In the genomic region with DNA sequence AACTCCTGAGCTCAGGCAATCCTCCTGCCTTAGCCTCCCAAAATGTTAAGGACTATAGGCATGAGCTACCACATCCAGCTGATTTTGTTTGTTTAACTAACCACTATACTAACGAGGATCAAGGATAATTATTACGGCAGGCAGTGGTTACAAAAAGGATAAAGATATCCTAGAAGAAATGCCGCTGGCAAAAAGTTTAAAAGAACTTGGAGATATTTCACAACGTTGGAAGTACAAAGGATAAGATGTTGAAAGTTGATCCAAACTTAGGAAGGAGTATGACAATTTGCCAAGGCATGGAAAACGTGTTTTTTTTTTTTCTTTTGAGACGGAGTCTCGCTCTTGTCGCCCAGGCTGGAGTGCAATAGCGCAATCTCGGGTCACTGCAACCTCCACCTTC, we compare ENCODE assay signal across 32 cellular contexts. TPM values are rescaled to one million over a fixed set of nuclear protein-coding genes. Genes with fewer than 3 reads are reported as not detected.
"Had no signal": no experiment of that assay in that cellular context is flagged by ENCODE, and none has a peak within 500 bp of the region (broad histone marks: within the 10 kb centered on the region; RNA-seq: fewer than 3 reads in every experiment).

No MANE protein-coding gene starts in this region.

- H3K27me3 Mint-ChIP-seq: activated CD8-positive, alpha-beta T cell treated with anti-CD3 and anti-CD28 coated beads for 36 hours; activated naive CD8-positive, alpha-beta T cell treated with anti-CD3 and anti-CD28 coated beads for 36 hours; effector memory CD8-positive, alpha-beta T cell; naive B cell; stimulated activated naive CD8-positive, alpha-beta T cell treated with anti-CD3 and anti-CD28 coated beads, Interleukin-15, Interleukin-2, amounts not matched to agents 100 ng/mL and 50 ng/mL, for 24 hours; type B pancreatic cell had no signal

- H3K4me3 Mint-ChIP-seq: activated CD8-positive, alpha-beta T cell treated with anti-CD3 and anti-CD28 coated beads for 36 hours; activated naive CD4-positive, alpha-beta T cell treated with anti-CD3 and anti-CD28 coated beads for 36 hours; activated naive CD8-positive, alpha-beta T cell treated with anti-CD3 and anti-CD28 coated beads for 36 hours; activated T-cell treated with anti-CD3 and anti-CD28 coated beads, Interleukin-2, amount 50 U/mL, for 72 hours; effector memory CD8-positive, alpha-beta T cell; immature natural killer cell; mesothelial cell of epicardium; naive B cell; nephron progenitor cell; stimulated activated effector memory CD8-positive, alpha-beta T cell treated with anti-CD3 and anti-CD28 coated beads, Interleukin-12 subunit alpha, Interleukin-12 subunit beta, amount 100 ng/mL, for 72 hours; stimulated activated naive CD8-positive, alpha-beta T cell treated with anti-CD3 and anti-CD28 coated beads, Interleukin-15, Interleukin-2, amounts not matched to agents 100 ng/mL and 50 ng/mL, for 24 hours; type B pancreatic cell; WTC11 had no signal

- H3K27ac ChIP-seq: brain microvascular endothelial cell, heart left ventricle, pancreas, prostate gland, sigmoid colon, uterus had no signal

- H3K27me3 ChIP-seq: brain microvascular endothelial cell, heart left ventricle, pancreas, sigmoid colon, uterus had no signal

- H3K36me3 Mint-ChIP-seq: activated naive CD8-positive, alpha-beta T cell treated with anti-CD3 and anti-CD28 coated beads for 36 hours; immature natural killer cell; mesothelial cell of epicardium; naive B cell; stimulated activated effector memory CD8-positive, alpha-beta T cell treated with anti-CD3 and anti-CD28 coated beads, Interleukin-12 subunit alpha, Interleukin-12 subunit beta, amount 100 ng/mL, for 72 hours; type B pancreatic cell; WTC11 had no signal

- ATAC-seq: activated CD8-positive, alpha-beta T cell treated with anti-CD3 and anti-CD28 coated beads for 36 hours; effector memory CD8-positive, alpha-beta T cell; heart left ventricle; left colon; pancreas; WTC11 had no signal

- H3K27ac Mint-ChIP-seq: activated CD8-positive, alpha-beta T cell treated with anti-CD3 and anti-CD28 coated beads for 36 hours; activated naive CD4-positive, alpha-beta T cell treated with anti-CD3 and anti-CD28 coated beads for 36 hours; activated naive CD8-positive, alpha-beta T cell treated with anti-CD3 and anti-CD28 coated beads for 36 hours; activated T-cell treated with anti-CD3 and anti-CD28 coated beads, Interleukin-2, amount 50 U/mL, for 72 hours; effector memory CD8-positive, alpha-beta T cell; immature natural killer cell; mesothelial cell of epicardium; naive B cell; nephron progenitor cell; stimulated activated effector memory CD8-positive, alpha-beta T cell treated with anti-CD3 and anti-CD28 coated beads, Interleukin-12 subunit alpha, Interleukin-12 subunit beta, amount 100 ng/mL, for 72 hours; stimulated activated naive CD8-positive, alpha-beta T cell treated with anti-CD3 and anti-CD28 coated beads, Interleukin-15, Interleukin-2, amounts not matched to agents 100 ng/mL and 50 ng/mL, for 24 hours; type B pancreatic cell; WTC11 had no signal

- H3K4me3 ChIP-seq: heart left ventricle, pancreas, prostate gland, sigmoid colon, uterus had no signal

- H3K9me3 Mint-ChIP-seq: activated CD8-positive, alpha-beta T cell treated with anti-CD3 and anti-CD28 coated beads for 36 hours; activated naive CD4-positive, alpha-beta T cell treated with anti-CD3 and anti-CD28 coated beads for 36 hours; activated naive CD8-positive, alpha-beta T cell treated with anti-CD3 and anti-CD28 coated beads for 36 hours; activated T-cell treated with anti-CD3 and anti-CD28 coated beads, Interleukin-2, amount 50 U/mL, for 72 hours; effector memory CD8-positive, alpha-beta T cell; immature natural killer cell; naive B cell; stimulated activated effector memory CD8-positive, alpha-beta T cell treated with anti-CD3 and anti-CD28 coated beads, Interleukin-12 subunit alpha, Interleukin-12 subunit beta, amount 100 ng/mL, for 72 hours; stimulated activated naive CD8-positive, alpha-beta T cell treated with anti-CD3 and anti-CD28 coated beads, Interleukin-15, Interleukin-2, amounts not matched to agents 100 ng/mL and 50 ng/mL, for 24 hours; type B pancreatic cell had no signal

- H3K4me1 Mint-ChIP-seq: mesothelial cell of epicardium, WTC11 had no signal

- DNase-seq: activated CD4-positive, alpha-beta T cell treated with anti-CD3 and anti-CD28 coated beads for 1 hour; activated CD4-positive, alpha-beta T cell treated with anti-CD3 and anti-CD28 coated beads, Interleukin-2, amount 50 U/mL, for 1 hour; activated CD8-positive, alpha-beta T cell treated with anti-CD3 and anti-CD28 coated beads for 36 hours; activated effector memory CD4-positive, alpha-beta T cell treated with Interleukin-2 at 50 U/mL for 16 hours; activated naive CD4-positive, alpha-beta T cell treated with anti-CD3 and anti-CD28 coated beads for 36 hours; activated naive CD8-positive, alpha-beta T cell treated with anti-CD3 and anti-CD28 coated beads for 36 hours; activated T-cell treated with anti-CD3 and anti-CD28 coated beads, Interleukin-2, amount 50 U/mL, for 72 hours; amniotic stem cell; brain microvascular endothelial cell; caudate nucleus; cortex of kidney; effector memory CD8-positive, alpha-beta T cell; foreskin fibroblast; heart left ventricle; hypothalamus; immature natural killer cell; kidney; left colon; mammary epithelial cell; naive B cell; nephron progenitor cell; pancreas; sigmoid colon; small intestine; stimulated activated CD4-positive, alpha-beta T cell treated with anti-CD3 and anti-CD28 coated beads, Interleukin-4, amount 100 ng/mL, for 24 hours; uterus had no signal

RNA-seq across cellular contexts. Expression of a gene that starts 19.5 kb away (rescaled TPM):
- total RNA-seq: activated naive CD4-positive, alpha-beta T cell treated with anti-CD3 and anti-CD28 coated beads for 36 hours; heart left ventricle; sigmoid colon had no signal
